In the genomic region with DNA sequence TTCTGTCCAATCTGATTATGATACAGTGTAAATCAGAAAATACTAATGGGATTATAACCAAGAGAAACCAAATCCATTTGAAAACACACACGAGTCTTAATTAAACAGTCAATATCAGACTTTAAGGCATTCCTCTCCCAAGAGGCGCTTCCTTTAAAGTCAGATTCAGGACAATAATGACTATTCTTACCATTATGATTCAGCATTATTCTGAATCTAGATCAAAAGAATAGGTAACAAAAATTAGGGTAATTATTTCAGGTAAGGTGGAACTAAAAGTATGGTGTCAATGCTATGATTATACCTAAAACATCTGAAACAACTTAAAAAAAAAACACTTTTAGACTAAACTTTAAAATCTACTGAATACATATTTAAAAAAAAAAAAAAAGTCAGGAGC, we compare ENCODE assay signal across 18 cellular contexts. TPM values are rescaled to one million over a fixed set of nuclear protein-coding genes. Genes with fewer than 3 reads are reported as not detected.
DNase-seq lines count a peak whose midpoint lies in the region; ATAC-seq and TF ChIP-seq lines count a peak whose summit lies in the region.
"Had no signal": no experiment of that assay in that cellular context is flagged by ENCODE, and none has a peak within 500 bp of the region (broad histone marks: within the 10 kb centered on the region; RNA-seq: fewer than 3 reads in every experiment).

No MANE protein-coding gene starts in this region.

- ATAC-seq in natural killer cell (no peak), WTC11 (no peak), memory B cell (ENCODE audit: low read depth) (no peak), GM21737 (IDR thresholded peaks at IDR 0.05; ENCODE audit: unreplicated experiment) (no peak)
- no peak for ATAC-seq in natural killer cell treated with Interleukin-12 subunit alpha and Interleukin-12 subunit beta and Interleukin-15 and Interleukin-18, amount 100 ng/mL, for 72 hours
- ATAC-seq: GM12878 had no signal

- POLR2A ChIA-PET in WTC11 (lab: Charles Lee) = no interaction called here

- H3K4me1 Mint-ChIP-seq in natural killer cell = peaks cover 51 to 53% of the 10 kb centered on the region in 2 donors
- peaks cover 38% of the 10 kb centered on the region in 2 donors for H3K4me1 Mint-ChIP-seq in natural killer cell treated with Interleukin-12 subunit alpha and Interleukin-12 subunit beta and Interleukin-15 and Interleukin-18, amount 100 ng/mL, for 72 hours (ENCODE audit: low read depth in 2 of 2)
- H3K4me1 Mint-ChIP-seq in WTC11 = peaks cover 55% of the 10 kb centered on the region
- H3K4me1 Mint-ChIP-seq in memory B cell = peaks cover 31% of the 10 kb centered on the region

- no peaks in the 10 kb centered on the region for H3K9me3 Mint-ChIP-seq in natural killer cell
- no peaks in the 10 kb centered on the region for H3K9me3 Mint-ChIP-seq in natural killer cell treated with Interleukin-12 subunit alpha and Interleukin-12 subunit beta and Interleukin-15 and Interleukin-18, amount 100 ng/mL, for 72 hours
- H3K9me3 Mint-ChIP-seq in WTC11 = no peaks in the 10 kb centered on the region
- H3K9me3 Mint-ChIP-seq in memory B cell = no peaks in the 10 kb centered on the region
- H3K9me3 Mint-ChIP-seq: CD8-positive, alpha-beta memory T cell had no signal

- intact Hi-C loops in natural killer cell (cut with micrococcal nuclease) = no loop called here

- H3K36me3 Mint-ChIP-seq in natural killer cell (no peaks in the 10 kb centered on the region), WTC11 (no peaks in the 10 kb centered on the region), memory B cell (peaks cover 2% of the 10 kb centered on the region)
- no peaks in the 10 kb centered on the region for H3K36me3 Mint-ChIP-seq in natural killer cell treated with Interleukin-12 subunit alpha and Interleukin-12 subunit beta and Interleukin-15 and Interleukin-18, amount 100 ng/mL, for 72 hours

- H3K27me3 Mint-ChIP-seq in natural killer cell (ENCODE audit: low read depth in 2 of 2) (no peaks in the 10 kb centered on the region), WTC11 (ENCODE audit: low read depth) (no peaks in the 10 kb centered on the region), memory B cell (no peaks in the 10 kb centered on the region)
- no peaks in the 10 kb centered on the region for H3K27me3 Mint-ChIP-seq in natural killer cell treated with Interleukin-12 subunit alpha and Interleukin-12 subunit beta and Interleukin-15 and Interleukin-18, amount 100 ng/mL, for 72 hours
- H3K27me3 Mint-ChIP-seq: CD4-positive, CD25-positive, alpha-beta regulatory T cell; CD8-positive, alpha-beta memory T cell had no signal

- DNase-seq in natural killer cell (no peak), WTC11 (ENCODE audit: low spot score) (no peak), memory B cell (ENCODE audit: low spot score in 2 of 2) (no peak), H4 (ENCODE audit: low spot score) (no peak)
- DNase-seq in natural killer cell treated with Interleukin-12 subunit alpha and Interleukin-12 subunit beta and Interleukin-15 and Interleukin-18, amount 100 ng/mL, for 72 hours (ENCODE audit: low spot score) = no peak
- DNase-seq: ACHN; BE2C; C1 segment of cervical spinal cord; CD4-positive, CD25-positive, alpha-beta regulatory T cell; CD8-positive, alpha-beta memory T cell; COR-L47; DMS 273 treated with DMSO at 0.1 percent for 48 hours; DMS53; DND-41; EL; HCEC 1CT had no signal

- CTCF ChIA-PET in WTC11 (lab: Charles Lee) = no interaction called here

- H3K4me3 Mint-ChIP-seq in natural killer cell (peak overlapping the region; percentile 50), WTC11 (no peak overlapping the region), memory B cell (no peak overlapping the region)
- no peak overlapping the region for H3K4me3 Mint-ChIP-seq in natural killer cell treated with Interleukin-12 subunit alpha and Interleukin-12 subunit beta and Interleukin-15 and Interleukin-18, amount 100 ng/mL, for 72 hours
- H3K4me3 Mint-ChIP-seq: CD8-positive, alpha-beta memory T cell had no signal

- TF ChIP-seq CTCF in natural killer cell (IDR thresholded peaks at IDR 0.05) (no peak), WTC11 (IDR thresholded peaks at IDR 0.05) (no peak)

- H3K27ac Mint-ChIP-seq in natural killer cell = peak overlapping the region; percentile 33 to 34
- H3K27ac Mint-ChIP-seq in natural killer cell treated with Interleukin-12 subunit alpha and Interleukin-12 subunit beta and Interleukin-15 and Interleukin-18, amount 100 ng/mL, for 72 hours = no peak overlapping the region
- peak overlapping the region; percentile 55; the same call in 1 of the 2 replicates for H3K27ac Mint-ChIP-seq in WTC11
- peak overlapping the region; percentile 50 for H3K27ac Mint-ChIP-seq in memory B cell
- H3K27ac Mint-ChIP-seq: CD8-positive, alpha-beta memory T cell had no signal

TF ChIP-seq in WTC11, 78 proteins besides CTCF, POLR2A, EP300 and RAD21 (continues in another document):
- no peak for TF ChIP-seq PRRX2 (CRISPR knock-in tag; IDR thresholded peaks at IDR 0.05)
- no peak for TF ChIP-seq FOXK1 (CRISPR knock-in tag; IDR thresholded peaks at IDR 0.05)
- TF ChIP-seq JAZF1 (CRISPR knock-in tag; IDR thresholded peaks at IDR 0.05) = no peak
- TF ChIP-seq, protein P1, sequence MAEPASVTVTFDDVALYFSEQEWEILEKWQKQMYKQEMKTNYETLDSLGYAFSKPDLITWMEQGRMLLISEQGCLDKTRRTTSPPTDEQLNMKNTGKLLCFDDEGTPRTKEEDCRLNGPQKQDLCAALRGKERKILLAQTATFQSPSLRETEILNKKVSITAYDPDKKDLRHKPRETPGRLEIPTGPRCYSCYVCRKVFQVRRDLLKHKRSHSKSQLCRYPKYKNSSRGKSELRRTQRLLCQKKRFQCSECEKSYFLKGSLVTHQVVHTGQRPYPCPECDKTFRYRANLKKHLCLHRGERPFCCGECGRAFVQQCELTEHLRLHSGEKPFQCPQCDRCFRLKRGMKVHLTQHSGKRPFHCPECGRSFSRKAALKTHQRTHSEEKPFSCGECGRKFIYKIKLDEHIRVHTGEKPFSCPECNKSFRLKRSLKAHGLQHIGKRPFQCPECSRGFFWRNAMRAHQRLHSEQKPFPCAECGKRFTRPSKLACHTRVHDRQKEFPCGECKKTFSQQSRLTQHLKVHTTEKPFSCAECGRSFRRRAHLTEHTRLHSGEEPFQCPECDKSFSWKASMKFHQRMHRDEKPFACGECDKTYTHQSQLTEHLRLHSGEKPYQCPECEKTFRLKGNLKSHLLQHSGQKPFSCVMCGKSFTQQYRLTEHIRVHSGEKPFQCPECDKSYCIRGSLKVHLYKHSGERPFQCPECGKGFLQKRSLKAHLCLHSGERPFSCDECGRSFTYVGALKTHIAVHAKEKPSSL (CRISPR knock-in tag; conservative IDR thresholded peaks at IDR 0.05) = no peak
- TF ChIP-seq, protein P2, sequence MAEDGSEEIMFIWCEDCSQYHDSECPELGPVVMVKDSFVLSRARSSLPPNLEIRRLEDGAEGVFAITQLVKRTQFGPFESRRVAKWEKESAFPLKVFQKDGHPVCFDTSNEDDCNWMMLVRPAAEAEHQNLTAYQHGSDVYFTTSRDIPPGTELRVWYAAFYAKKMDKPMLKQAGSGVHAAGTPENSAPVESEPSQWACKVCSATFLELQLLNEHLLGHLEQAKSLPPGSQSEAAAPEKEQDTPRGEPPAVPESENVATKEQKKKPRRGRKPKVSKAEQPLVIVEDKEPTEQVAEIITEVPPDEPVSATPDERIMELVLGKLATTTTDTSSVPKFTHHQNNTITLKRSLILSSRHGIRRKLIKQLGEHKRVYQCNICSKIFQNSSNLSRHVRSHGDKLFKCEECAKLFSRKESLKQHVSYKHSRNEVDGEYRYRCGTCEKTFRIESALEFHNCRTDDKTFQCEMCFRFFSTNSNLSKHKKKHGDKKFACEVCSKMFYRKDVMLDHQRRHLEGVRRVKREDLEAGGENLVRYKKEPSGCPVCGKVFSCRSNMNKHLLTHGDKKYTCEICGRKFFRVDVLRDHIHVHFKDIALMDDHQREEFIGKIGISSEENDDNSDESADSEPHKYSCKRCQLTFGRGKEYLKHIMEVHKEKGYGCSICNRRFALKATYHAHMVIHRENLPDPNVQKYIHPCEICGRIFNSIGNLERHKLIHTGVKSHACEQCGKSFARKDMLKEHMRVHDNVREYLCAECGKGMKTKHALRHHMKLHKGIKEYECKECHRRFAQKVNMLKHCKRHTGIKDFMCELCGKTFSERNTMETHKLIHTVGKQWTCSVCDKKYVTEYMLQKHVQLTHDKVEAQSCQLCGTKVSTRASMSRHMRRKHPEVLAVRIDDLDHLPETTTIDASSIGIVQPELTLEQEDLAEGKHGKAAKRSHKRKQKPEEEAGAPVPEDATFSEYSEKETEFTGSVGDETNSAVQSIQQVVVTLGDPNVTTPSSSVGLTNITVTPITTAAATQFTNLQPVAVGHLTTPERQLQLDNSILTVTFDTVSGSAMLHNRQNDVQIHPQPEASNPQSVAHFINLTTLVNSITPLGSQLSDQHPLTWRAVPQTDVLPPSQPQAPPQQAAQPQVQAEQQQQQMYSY (CRISPR knock-in tag; IDR thresholded peaks at IDR 0.05) = no peak
- no peak for TF ChIP-seq MLX (CRISPR knock-in tag; IDR thresholded peaks at IDR 0.05)
- TF ChIP-seq CBFB (CRISPR knock-in tag; IDR thresholded peaks at IDR 0.05; ENCODE audit: low read depth) = no peak
- no peak for TF ChIP-seq SOX15 (CRISPR knock-in tag; IDR thresholded peaks at IDR 0.05)
- no peak for TF ChIP-seq CREB1 (CRISPR knock-in tag; IDR thresholded peaks at IDR 0.05)
- TF ChIP-seq NR1H2 (CRISPR knock-in tag; IDR thresholded peaks at IDR 0.05) = no peak
- no peak for TF ChIP-seq ZNF219 (CRISPR knock-in tag; IDR thresholded peaks at IDR 0.05; ENCODE audit: borderline replicate concordance)
- no peak for TF ChIP-seq FOXJ3 (CRISPR knock-in tag; IDR thresholded peaks at IDR 0.05; ENCODE audit: borderline replicate concordance)

RNA-seq across cellular contexts. Expression of gene PSME4, which starts 12.3 kb away (rescaled TPM):
- 100 to 1,000 TPM; 140 to 149 (median 141) TPM for total RNA-seq in natural killer cell
- 10 to 100 TPM; 64.9 to 85.0 TPM for total RNA-seq in natural killer cell treated with Interleukin-12 subunit alpha and Interleukin-12 subunit beta and Interleukin-15 and Interleukin-18, amount 100 ng/mL, for 72 hours
- 70.8 to 91.9 TPM (median 76.4 TPM) in 3 replicates for total RNA-seq in WTC11 (2021)
- 17.6 and 26.2 TPM in 2 replicates for total RNA-seq in H4 (2014; rRNA removed; shearing (Covaris generic))

Comparison
In these comparisons a context has a peak if more than half of its experiments do, and no peak if none do; other contexts are left out.
1. H3K27ac Mint-ChIP-seq: peak in natural killer cell (2 of 2), WTC11 (single experiment) and memory B cell (single experiment); none in natural killer cell treated with Interleukin-12 subunit alpha and Interleukin-12 subunit beta and Interleukin-15 and Interleukin-18, amount 100 ng/mL, for 72 hours (0 of 2).